18 cellular contexts compared by ENCODE assay signal in genomic region chr17:62852195-62852594, GRCh38. TPM values are rescaled to one million over a fixed set of nuclear protein-coding genes. Genes with fewer than 3 reads are reported as not detected.
"Had no signal": no experiment of that assay in that cellular context is flagged by ENCODE, and none has a peak within 500 bp of the region (broad histone marks: within the 10 kb centered on the region; RNA-seq: fewer than 3 reads in every experiment).

No MANE protein-coding gene starts in this region.

- H3K79me2 ChIP-seq: hepatocyte had no signal

- H3K9me3 ChIP-seq: left ventricle myocardium inferior, lower lobe of right lung, neutrophil had no signal

- H3K4me1 ChIP-seq: left ventricle myocardium inferior, lower lobe of right lung had no signal

- H3K4me3 ChIP-seq: hepatocyte, left ventricle myocardium inferior, lower lobe of right lung had no signal

- H3K27me3 ChIP-seq: hepatocyte, neutrophil had no signal

- DNase-seq: effector memory CD8-positive, alpha-beta T cell; erythroblast; foreskin melanocyte; head of caudate nucleus; kidney; left cardiac atrium; left ventricle myocardium inferior; lower lobe of right lung; mesenchymal stem cell; midbrain; right cardiac atrium; small intestine; stimulated activated CD4-positive, alpha-beta T cell treated with anti-CD3 and anti-CD28 coated beads, Interleukin-12 subunit alpha, Interleukin-12 subunit beta, amount 100 ng/mL, for 4 hours; stimulated activated naive CD4-positive, alpha-beta T cell treated with Interleukin-2 at 50 U/mL for 16 hours had no signal

- H3K36me3 ChIP-seq: left ventricle myocardium inferior, lower lobe of right lung, neutrophil had no signal

- H2AFZ ChIP-seq: hepatocyte had no signal

- H3K4me2 ChIP-seq: hepatocyte had no signal

- FAIRE-seq: kidney, small intestine had no signal

- ATAC-seq: effector memory CD8-positive, alpha-beta T cell; left cardiac atrium; lower lobe of right lung; natural killer cell treated with Interleukin-12 subunit alpha and Interleukin-12 subunit beta and Interleukin-15 and Interleukin-18, amount 100 ng/mL, for 72 hours; right cardiac atrium had no signal

- H3K27ac ChIP-seq: hepatocyte, left ventricle myocardium inferior, lower lobe of right lung, neutrophil had no signal

RNA-seq across cellular contexts. Expression of gene MARCHF10, which starts 44.1 kb away (rescaled TPM):
- total RNA-seq: hepatocyte; left cardiac atrium; left ventricle myocardium inferior; natural killer cell treated with Interleukin-12 subunit alpha and Interleukin-12 subunit beta and Interleukin-15 and Interleukin-18, amount 100 ng/mL, for 72 hours; posterior vena cava; right cardiac atrium had no signal
- polyA plus RNA-seq: hepatocyte had no signal
